8 cellular contexts compared by ENCODE assay signal in the genomic region with DNA sequence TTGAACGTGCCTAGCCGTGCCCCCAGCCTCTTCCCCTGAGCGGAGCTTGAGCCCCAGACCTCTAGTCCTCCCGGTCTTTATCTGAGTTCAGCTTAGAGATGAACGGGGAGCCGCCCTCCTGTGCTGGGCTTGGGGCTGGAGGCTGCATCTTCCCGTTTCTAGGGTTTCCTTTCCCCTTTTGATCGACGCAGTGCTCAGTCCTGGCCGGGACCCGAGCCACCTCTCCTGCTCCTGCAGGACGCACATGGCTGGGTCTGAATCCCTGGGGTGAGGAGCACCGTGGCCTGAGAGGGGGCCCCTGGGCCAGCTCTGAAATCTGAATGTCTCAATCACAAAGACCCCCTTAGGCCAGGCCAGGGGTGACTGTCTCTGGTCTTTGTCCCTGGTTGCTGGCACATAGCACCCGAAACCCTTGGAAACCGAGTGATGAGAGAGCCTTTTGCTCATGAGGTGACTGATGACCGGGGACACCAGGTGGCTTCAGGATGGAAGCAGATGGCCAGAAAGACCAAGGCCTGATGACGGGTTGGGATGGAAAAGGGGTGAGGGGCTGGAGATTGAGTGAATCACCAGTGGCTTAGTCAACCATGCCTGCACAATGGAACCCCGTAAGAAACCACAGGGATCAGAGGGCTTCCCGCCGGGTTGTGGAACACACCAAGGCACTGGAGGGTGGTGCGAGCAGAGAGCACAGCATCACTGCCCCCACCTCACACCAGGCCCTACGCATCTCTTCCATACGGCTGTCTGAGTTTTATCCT. TPM values are rescaled to one million over a fixed set of nuclear protein-coding genes. Genes with fewer than 3 reads are reported as not detected.
DNase-seq lines count a peak whose midpoint lies in the region; ATAC-seq and TF ChIP-seq lines count a peak whose summit lies in the region.

No MANE protein-coding gene starts in this region.

- peak overlapping the region; percentile 83 for H3K4me2 ChIP-seq in GM23248 (ENCODE audit: unreplicated experiment)

- 31 to 35% methylated on average over 23 of the region's 23 CpGs for WGBS in GM23248 (ENCODE audit: low coverage in 1 of 2, low lambda C conversion rate in 2 of 2, missing lambda C conversion rate in 2 of 2), 2 experiments
- 38 to 42% (median 40%) methylated on average over 19 to 23 of the region's 23 CpGs for WGBS in heart left ventricle, 4 donors

- intact Hi-C loops in CD4-positive, alpha-beta memory T cell (cut with micrococcal nuclease): loop anchor here (1.0 to 2.0 kb wide), 2 partner anchors 45 to 151 kb away; a partner anchor contains a TSS
- intact Hi-C loops in heart left ventricle (cut with DNase I): loop anchor here in 3 of 10 donors (5.0 kb wide), 3 partner anchors 45 to 160 kb away; a partner anchor contains a TSS

- H3K27ac Mint-ChIP-seq in CD4-positive, alpha-beta memory T cell: peak overlapping the region; percentile 71 to 94 (median 88)
- H3K27ac Mint-ChIP-seq in activated naive CD8-positive, alpha-beta T cell: peak overlapping the region; percentile 85

- H3K4me1 ChIP-seq in CD4-positive, alpha-beta memory T cell (ENCODE audit: insufficient read depth, low read length): peaks cover 20% of the 10 kb centered on the region
- peaks cover 5% of the 10 kb centered on the region for H3K4me1 ChIP-seq in GM23248 (ENCODE audit: insufficient read depth)
- H3K4me1 ChIP-seq in heart left ventricle: peaks cover 0 to 23% (median 7%) of the 10 kb centered on the region in 12 donors

- H3K36me3 Mint-ChIP-seq in CD4-positive, alpha-beta memory T cell: peaks cover 0 to 4% of the 10 kb centered on the region in 2 donors
- no peaks in the 10 kb centered on the region for H3K36me3 Mint-ChIP-seq in activated naive CD8-positive, alpha-beta T cell

- TF ChIP-seq POLR2A in heart left ventricle (IDR thresholded peaks at IDR 0.05): no peak

- ATAC-seq in heart left ventricle: peak; percentile 12 to 25 (median 14)

- CTCF ChIA-PET in CD4-positive, alpha-beta memory T cell (lab: Charles Lee; ENCODE audit: partially characterized antibody): interaction anchor here (0.6 to 2.6 kb wide), 14 partner anchors 8 to 374 kb away, joined by 3 to 16 read pairs (median 7); a partner anchor contains a TSS

- in situ Hi-C loops in GM23248 (cut with MboI): no loop called here

- H2AFZ ChIP-seq in GM23248: peak overlapping the region; percentile 94

- H3K4me1 Mint-ChIP-seq in CD4-positive, alpha-beta memory T cell: peaks cover 12 to 31% (median 16%) of the 10 kb centered on the region in 4 donors
- H3K4me1 Mint-ChIP-seq in activated naive CD8-positive, alpha-beta T cell (ENCODE audit: low read depth): peaks cover 28% of the 10 kb centered on the region

- H3K4me3 ChIP-seq in CD4-positive, alpha-beta memory T cell (ENCODE audit: low read length in 2 of 2): peak overlapping the region; percentile 52 to 82
- H3K4me3 ChIP-seq in GM23248 (peak overlapping the region; percentile 87), heart left ventricle (peak overlapping the region; percentile 68 to 99 (median 90))

- H3F3A ChIP-seq in GM23248 (ENCODE audit: insufficient read depth): no peaks in the 10 kb centered on the region

- TF ChIP-seq CTCF in heart left ventricle (IDR thresholded peaks at IDR 0.05): no peak

- peak overlapping the region; percentile 83 for H3K9ac ChIP-seq in GM23248

- peak overlapping the region; percentile 76 for H3K27ac ChIP-seq in CD4-positive, alpha-beta memory T cell (ENCODE audit: low read depth, low read length)
- H3K27ac ChIP-seq in GM23248 (no peak overlapping the region), heart left ventricle (peak overlapping the region; percentile 36 to 98 (median 90))

- no peaks in the 10 kb centered on the region for H3K9me2 ChIP-seq in GM23248 (ENCODE audit: insufficient read depth)

- POLR2A ChIA-PET in CD4-positive, alpha-beta memory T cell (lab: Charles Lee; ENCODE audit: partially characterized antibody): interaction anchor here (0.8 to 3.8 kb wide), 20 partner anchors 8 to 1136 kb away, joined by 3 to 36 read pairs (median 4); a partner anchor contains a TSS

- H3K36me3 ChIP-seq in CD4-positive, alpha-beta memory T cell (ENCODE audit: insufficient read depth, low read length): no peaks in the 10 kb centered on the region
- no peaks in the 10 kb centered on the region for H3K36me3 ChIP-seq in GM23248 (ENCODE audit: low read depth)
- H3K36me3 ChIP-seq in heart left ventricle: peaks cover 0 to 3% (median 0%) of the 10 kb centered on the region in 9 donors

- peak in 1 of 5 donors; percentile 6 for DNase-seq in CD4-positive, alpha-beta memory T cell
- peak; percentile 51 for DNase-seq in GM23248
- peak; percentile 52 for DNase-seq in NCI-H345 (lab: John Stamatoyannopoulos, UW)
- peak in 1 of 5 donors; percentile 70 for DNase-seq in heart left ventricle
- peak; percentile 8 for DNase-seq in pons (ENCODE audit: low spot score)
- no peak for DNase-seq in cerebellar nuclear complex (lab: John Stamatoyannopoulos, UW)
- DNase-seq in DMS79 treated with DMSO at 0.1 percent for 48 hours (lab: John Stamatoyannopoulos, UW): no peak

- H3K79me2 ChIP-seq in GM23248 (ENCODE audit: insufficient read depth): no peaks in the 10 kb centered on the region

- peak overlapping the region; percentile 84 to 92 (median 89) for H3K4me3 Mint-ChIP-seq in CD4-positive, alpha-beta memory T cell
- H3K4me3 Mint-ChIP-seq in activated naive CD8-positive, alpha-beta T cell: peak overlapping the region; percentile 93

- H3K27me3 ChIP-seq in CD4-positive, alpha-beta memory T cell (ENCODE audit: insufficient read depth, low read length): no peaks in the 10 kb centered on the region
- H3K27me3 ChIP-seq in GM23248 (replicated peaks; ENCODE audit: insufficient read depth) (no peaks in the 10 kb centered on the region), heart left ventricle (no peaks in the 10 kb centered on the region)

- H3K9me3 ChIP-seq in CD4-positive, alpha-beta memory T cell (ENCODE audit: control insufficient read depth in 1 of 2, low read length in 2 of 2): no peaks in the 10 kb centered on the region
- no peaks in the 10 kb centered on the region for H3K9me3 ChIP-seq in GM23248 (ENCODE audit: low read depth)
- H3K9me3 ChIP-seq in heart left ventricle: no peaks in the 10 kb centered on the region

- H4K20me1 ChIP-seq in GM23248 (ENCODE audit: insufficient read depth): no peaks in the 10 kb centered on the region

- H3K9me3 Mint-ChIP-seq in CD4-positive, alpha-beta memory T cell: no peaks in the 10 kb centered on the region
- no peaks in the 10 kb centered on the region for H3K9me3 Mint-ChIP-seq in activated naive CD8-positive, alpha-beta T cell (ENCODE audit: low read depth)

- H3K27me3 Mint-ChIP-seq in CD4-positive, alpha-beta memory T cell: no peaks in the 10 kb centered on the region
- no peaks in the 10 kb centered on the region for H3K27me3 Mint-ChIP-seq in activated naive CD8-positive, alpha-beta T cell

RNA-seq across cellular contexts. Expression of a gene that starts 0.7 kb away (rescaled TPM):
- 10 to 100 TPM; 41.1 to 44.8 TPM for total RNA-seq in CD4-positive, alpha-beta memory T cell
- polyA plus RNA-seq in CD4-positive, alpha-beta memory T cell: 10 to 100 TPM; 14.5 to 15.3 TPM
- total RNA-seq in GM23248 (2014; rRNA removed; shearing (Covaris generic)): 120 and 127 TPM in 2 replicates
- polyA plus RNA-seq in GM23248 (2016; fragmentation: Nextera tagmentation; extraction: Ambion mirVana) (74.8 and 80.2 TPM in 2 replicates), heart left ventricle (10 to 100 TPM; 31.2 to 33.0 TPM)
- 100 to 1,000 TPM in 1 of 9 donors, 10 to 100 TPM in 8; 27.5 to 109 (median 48.0) TPM for total RNA-seq in heart left ventricle

RNA-seq across cellular contexts. Expression of a gene that starts 44.8 kb away (rescaled TPM):
- 10 to 100 TPM; 54.2 to 56.0 TPM for total RNA-seq in CD4-positive, alpha-beta memory T cell
- 100 to 1,000 TPM in 1 of 2 donors, 10 to 100 TPM in 1; 85.8 to 105 TPM for polyA plus RNA-seq in CD4-positive, alpha-beta memory T cell
- total RNA-seq in GM23248 (2014; rRNA removed; shearing (Covaris generic)): 75.1 and 84.5 TPM in 2 replicates
- polyA plus RNA-seq in GM23248 (2016; fragmentation: Nextera tagmentation; extraction: Ambion mirVana): 129 and 131 TPM in 2 replicates
- 10 to 100 TPM; 20.4 to 45.1 (median 31.6) TPM for total RNA-seq in heart left ventricle
- polyA plus RNA-seq in heart left ventricle: 10 to 100 TPM; 17.8 to 57.5 TPM

Comparison
In these comparisons a context has a peak if more than half of its experiments do, and no peak if none do; other contexts are left out.
1. DNase-seq: peak in GM23248 (single experiment), NCI-H345 (single experiment) and pons (single experiment); none in cerebellar nuclear complex (0 of 2) and DMS79 treated with DMSO at 0.1 percent for 48 hours (single experiment).
2. Peak in every context shown above with its lines, with median percentiles within 50 percentile points of each other: H3K4me3 ChIP-seq.